In genomic region chr6:357791-358341, GRCh38 we compare ENCODE assay signal across 32 cellular contexts. TPM values are rescaled to one million over a fixed set of nuclear protein-coding genes. Genes with fewer than 3 reads are reported as not detected.
DNase-seq lines count a peak whose midpoint lies in the region; ATAC-seq and TF ChIP-seq lines count a peak whose summit lies in the region.
"Had no signal": no experiment of that assay in that cellular context is flagged by ENCODE, and none has a peak within 500 bp of the region (broad histone marks: within the 10 kb centered on the region; RNA-seq: fewer than 3 reads in every experiment).

No MANE protein-coding gene starts in this region.

- DNase-seq in GM13977 (ENCODE audit: low spot score), result peak; percentile 72
- no peak for DNase-seq in OCI-LY7 (ENCODE audit: low spot score)
- DNase-seq in head of caudate nucleus, result peak in 30 of 42 donors; percentile 30 to 83 (median 60)
- peak; percentile 79 for DNase-seq in spleen
- DNase-seq in body of pancreas, result no peak
- DNase-seq in SIG-M5 treated with dmso at 0.1 percent for 504 hours (lab: John Stamatoyannopoulos, UW; ENCODE audit: unreplicated experiment), result no peak
- DNase-seq: activated CD4-positive, alpha-beta memory T cell treated with anti-CD3 and anti-CD28 coated beads, Interleukin-2, amount 10 ng/mL, durations not matched to agents 7 days and 5 days; activated CD4-positive, CD25-positive, alpha-beta regulatory T cell treated with anti-CD3 and anti-CD28 coated beads, Interleukin-2, amount 50 U/mL, for 72 hours; activated CD8-positive, alpha-beta memory T cell treated with anti-CD3 and anti-CD28 coated beads, Interleukin-2, amount 50 U/mL, for 4 hours; activated naive CD4-positive, alpha-beta T cell treated with Interleukin-2 at 50 U/mL for 16 hours; amniotic stem cell; brain microvascular endothelial cell; Caco-2; DMS79; GDM1; hippocampal formation; left colon; mammary epithelial cell; MM.1S; NCI-H2029; NCI-H510A treated with DMSO at 0.1 percent for 48 hours; PC-9; SHP77; stimulated activated CD4-positive, alpha-beta T cell treated with anti-CD3 and anti-CD28 coated beads, Interleukin-1b, Interleukin-23, amount 100 ng/mL, for 48 hours had no signal

- BruUV-seq in OCI-LY7 (replicated peaks; lab: Mats Ljungman, UMichigan), result no TSS peak

- H2AFZ ChIP-seq in OCI-LY7 (ENCODE audit: low read length), result no peak overlapping the region
- H2AFZ ChIP-seq: PC-9 had no signal

- H3K4me1 ChIP-seq in OCI-LY7 (ENCODE audit: insufficient read depth, low read length, poor library complexity, severe bottlenecking) (peaks cover 100% of the 10 kb centered on the region), spleen (peaks cover 0 to 49% (median 32%) of the 10 kb centered on the region in 6 donors), body of pancreas (no peaks in the 10 kb centered on the region)
- H3K4me1 ChIP-seq: Caco-2, gastroesophageal sphincter, pancreas, right atrium auricular region, tibial nerve had no signal

- no peak for TF ChIP-seq CTCF in GM13977 (IDR thresholded peaks at IDR 0.05; ENCODE audit: extremely low read depth, insufficient read depth, missing control alignments)
- 0 out of 2 replicates have a peak, but pooled peaks have one; percentile 11 for TF ChIP-seq CTCF in OCI-LY7 (conservative IDR thresholded peaks at IDR 0.05; ENCODE audit: low read length)
- TF ChIP-seq CTCF in spleen (IDR thresholded peaks at IDR 0.05 in 8 of 11, conservative IDR thresholded peaks at IDR 0.05 in 3 of 11), result no peak
- TF ChIP-seq CTCF in body of pancreas (IDR thresholded peaks at IDR 0.05), result no peak

- H3K36me3 ChIP-seq in OCI-LY7 (ENCODE audit: insufficient read depth, low read length) (no peaks in the 10 kb centered on the region), spleen (peaks cover 0 to 3% (median 0%) of the 10 kb centered on the region in 6 donors), body of pancreas (replicated peaks in 1 of 2; ENCODE audit: insufficient read depth in 1 of 2, low read depth in 2 of 2) (no peaks in the 10 kb centered on the region)
- H3K36me3 ChIP-seq: BLaER1 treated with 17β-estradiol and CSF1 and Interleukin-3, amounts not matched to agents 10 nM and 100 nM; brain microvascular endothelial cell; pancreas; right atrium auricular region; tibial nerve had no signal

- H4K20me1 ChIP-seq in OCI-LY7 (ENCODE audit: insufficient read depth, low read length), result no peaks in the 10 kb centered on the region

- H3K27me3 ChIP-seq in spleen (replicated peaks in 1 of 7) (no peaks in the 10 kb centered on the region), body of pancreas (no peaks in the 10 kb centered on the region)
- H3K27me3 ChIP-seq: BLaER1 treated with 17β-estradiol and CSF1 and Interleukin-3, amounts not matched to agents 10 nM and 100 nM; brain microvascular endothelial cell; pancreas; right atrium auricular region; tibial nerve had no signal

- H3K9me3 ChIP-seq in OCI-LY7 (ENCODE audit: low read length), result no peaks in the 10 kb centered on the region
- peaks cover 0 to 6% (median 1%) of the 10 kb centered on the region in 8 donors for H3K9me3 ChIP-seq in spleen
- H3K9me3 ChIP-seq in body of pancreas, result no peaks in the 10 kb centered on the region
- H3K9me3 ChIP-seq: Caco-2, pancreas, right atrium auricular region had no signal

- in situ Hi-C loops in GM13977 (cut with MboI; ENCODE audit: low pct_unique_long_range_greater_than_20kb, low sequenced_read_pairs, unreplicated experiment), result no loop called here

- ATAC-seq in body of pancreas (no peak), HG03342 (IDR thresholded peaks at IDR 0.05; ENCODE audit: unreplicated experiment) (no peak)
- ATAC-seq: gastroesophageal sphincter, pancreas had no signal

- H3K9me2 ChIP-seq in OCI-LY7 (ENCODE audit: insufficient read depth, low read length), result no peaks in the 10 kb centered on the region

- H3K4me2 ChIP-seq in OCI-LY7 (ENCODE audit: low read length), result peak overlapping the region; percentile 66
- H3K4me2 ChIP-seq: KMS-11, PC-9, smooth muscle cell had no signal

- intact Hi-C loops in OCI-LY7 (cut with micrococcal nuclease; ENCODE audit: unreplicated experiment) (no loop called here), head of caudate nucleus (cut with DNase I) (no loop called here), spleen (cut with DNase I; ENCODE audit: low total_unique reads) (no loop called here), body of pancreas (cut with DNase I) (no loop called here)

- H3K4me3 ChIP-seq in OCI-LY7 (ENCODE audit: low read depth, low read length, poor library complexity, severe bottlenecking) (no peak overlapping the region), spleen (no peak overlapping the region), body of pancreas (no peak overlapping the region)
- H3K4me3 ChIP-seq: BLaER1 treated with 17β-estradiol and CSF1 and Interleukin-3, amounts not matched to agents 10 nM and 100 nM; gastroesophageal sphincter; pancreas; PC-9; right atrium auricular region; smooth muscle cell; tibial nerve had no signal

- H3K79me2 ChIP-seq in OCI-LY7 (ENCODE audit: insufficient read depth, low read depth, low read length), result no peaks in the 10 kb centered on the region

- CTCF ChIA-PET in OCI-LY7 (lab: Charles Lee; ENCODE audit: unreplicated experiment), result interaction anchor here (0.8 kb wide), 1 partner anchor 52 kb away, joined by 3 read pairs; no protein-coding TSS in a partner anchor

- POLR2A ChIA-PET in OCI-LY7 (lab: Charles Lee), result interaction anchor here (0.8 to 3.9 kb wide), 5 partner anchors 9 to 49 kb away, joined by 3 to 15 read pairs (median 3); partner anchors contain the start of gene IRF4

- H3K27ac ChIP-seq in OCI-LY7 (ENCODE audit: low read depth, low read length, poor library complexity, severe bottlenecking) (peak overlapping the region; percentile 86), spleen (peak overlapping the region in 1 of 8 donors; percentile 64), body of pancreas (no peak overlapping the region)
- H3K27ac ChIP-seq: brain microvascular endothelial cell, gastroesophageal sphincter, KMS-11, pancreas, PC-9, right atrium auricular region, tibial nerve had no signal

- TF ChIP-seq POLR2A in spleen (IDR thresholded peaks at IDR 0.05) (no peak), body of pancreas (IDR thresholded peaks at IDR 0.05) (no peak)

- WGBS in spleen, 5 donors, result 81 to 88% (median 83%) methylated on average over 13 of the region's 13 CpGs
- WGBS in body of pancreas, 2 donors, result 71% methylated on average over 13 of the region's 13 CpGs

RNA-seq across cellular contexts. Expression of gene IRF4, which starts 33.7 kb away (rescaled TPM):
- total RNA-seq in OCI-LY7 (2014; rRNA removed; shearing (Covaris generic)), result 143 and 189 TPM in 2 replicates
- total RNA-seq in OCI-LY7 (2022) (281 and 291 TPM in 2 replicates), spleen (10 to 100 TPM; 39.2 to 91.3 (median 52.0) TPM), body of pancreas (under 1 TPM in 1 of 2 donors, not detected in 1; 0.26 TPM)
- polyA plus RNA-seq in spleen, result 10 to 100 TPM in 2 of 3 donors, 1 to 10 TPM in 1; 8.7 to 11.9 (median 11.2) TPM
- total RNA-seq: Caco-2, mammary epithelial cell, PC-9 had no signal
- polyA plus RNA-seq: smooth muscle cell had no signal

Comparison
In these comparisons a context has a peak if more than half of its experiments do, and no peak if none do; other contexts are left out.
1. DNase-seq: peak in GM13977 (single experiment), head of caudate nucleus (30 of 42) and spleen (single experiment); none in OCI-LY7 (single experiment), body of pancreas (0 of 4) and SIG-M5 treated with dmso at 0.1 percent for 504 hours (single experiment).
2. RNA of gene IRF4, which starts 33.7 kb away (total RNA-seq): 143 to 291 TPM in OCI-LY7 and 39.2 to 91.3 TPM in spleen; 0.26 TPM in body of pancreas; every median in the first group is over 10 times any median in the second.